8 cellular contexts compared by ENCODE assay signal in the genomic region with DNA sequence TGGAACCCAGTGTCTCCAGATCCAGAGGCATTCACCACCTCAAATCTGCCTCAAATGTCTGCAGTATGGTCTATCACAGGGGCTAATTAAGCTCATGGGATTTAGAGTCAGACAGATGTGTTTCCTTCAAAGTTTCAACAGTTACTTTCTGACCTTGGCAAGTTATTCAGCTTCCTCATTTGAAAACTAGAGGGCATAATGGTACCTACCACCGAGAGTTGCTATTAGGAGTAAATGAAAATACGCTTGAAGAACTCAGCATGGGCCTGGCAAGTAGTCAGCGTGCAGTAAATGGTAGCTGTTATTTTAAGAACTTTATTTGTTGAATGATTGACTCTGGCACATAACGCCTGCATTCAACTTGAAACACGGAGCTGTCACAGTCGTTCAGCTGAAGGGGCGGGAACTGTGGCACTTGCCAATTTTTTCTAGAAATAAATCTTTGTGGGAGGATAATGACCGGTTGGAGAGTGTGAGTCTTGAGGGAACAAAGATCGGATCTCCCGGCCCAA. TPM values are rescaled to one million over a fixed set of nuclear protein-coding genes. Genes with fewer than 3 reads are reported as not detected.
DNase-seq lines count a peak whose midpoint lies in the region; ATAC-seq and TF ChIP-seq lines count a peak whose summit lies in the region.

No MANE protein-coding gene starts in this region.

- peaks cover 38% of the 10 kb centered on the region for H3K79me2 ChIP-seq in osteoblast (ENCODE audit: insufficient read depth, low read length)

- H3K27me3 Mint-ChIP-seq in activated naive CD4-positive, alpha-beta T cell treated with anti-CD3 and anti-CD28 coated beads for 36 hours (ENCODE audit: low read depth) = no peaks in the 10 kb centered on the region
- H3K27me3 Mint-ChIP-seq in IgD-negative memory B cell = no peaks in the 10 kb centered on the region
- H3K27me3 Mint-ChIP-seq in T-cell = no peaks in the 10 kb centered on the region

- H3K36me3 Mint-ChIP-seq in activated naive CD4-positive, alpha-beta T cell treated with anti-CD3 and anti-CD28 coated beads for 36 hours (ENCODE audit: low read depth) = peaks cover 26% of the 10 kb centered on the region
- peaks cover 6% of the 10 kb centered on the region for H3K36me3 Mint-ChIP-seq in IgD-negative memory B cell
- H3K36me3 Mint-ChIP-seq in T-cell = peaks cover 12% of the 10 kb centered on the region

- H3K4me3 ChIP-seq in fibroblast of pulmonary artery (replicated peaks; ENCODE audit: low read depth, low read length) (peak overlapping the region; percentile 83), osteoblast (ENCODE audit: insufficient read depth, low read length) (peak overlapping the region; percentile 90)

- peak; percentile 59 for DNase-seq in activated naive CD4-positive, alpha-beta T cell treated with anti-CD3 and anti-CD28 coated beads for 36 hours
- DNase-seq in activated naive CD4-positive, alpha-beta T cell treated with Interleukin-2 at 50 U/mL for 16 hours = no peak
- peak in 12 of 34 experiments; percentile 26 to 54 (median 42) for DNase-seq in T-cell
- DNase-seq in fibroblast of pulmonary artery (ENCODE audit: low read depth) = peak; percentile 65
- no peak for DNase-seq in osteoblast (ENCODE audit: insufficient read length, low spot score, missing footprints)
- DNase-seq in mesenteric fat pad (ENCODE audit: low spot score) = no peak

- peak overlapping the region; percentile 93 for H3K4me2 ChIP-seq in osteoblast (ENCODE audit: insufficient read depth, low read length)

- POLR2A ChIA-PET in T-cell (lab: Charles Lee) = interaction anchor here in 1 of 2 donors (0.6 kb wide), 1 partner anchor 169 kb away, joined by 3 read pairs; no protein-coding TSS in a partner anchor

- ATAC-seq in T-cell (replicated peaks in 1 of 4) = peak; percentile 0 to 12 (median 3)
- no peak for ATAC-seq in HG03280 (IDR thresholded peaks at IDR 0.05; ENCODE audit: unreplicated experiment)

- H3K27ac Mint-ChIP-seq in activated naive CD4-positive, alpha-beta T cell treated with anti-CD3 and anti-CD28 coated beads for 36 hours = peak overlapping the region; percentile 98
- H3K27ac Mint-ChIP-seq in IgD-negative memory B cell (peak overlapping the region; percentile 96 to 99 (median 99)), T-cell (peak overlapping the region; percentile 94 to 98)

- H2AFZ ChIP-seq in osteoblast (ENCODE audit: low read length) = peak overlapping the region; percentile 91

- TF ChIP-seq CTCF in fibroblast of pulmonary artery (IDR thresholded peaks at IDR 0.05; ENCODE audit: low read length, missing control alignments) (no peak), osteoblast (IDR thresholded peaks at IDR 0.05; ENCODE audit: extremely low read depth, low read depth, low read length) (no peak)

- H3K4me1 Mint-ChIP-seq in activated naive CD4-positive, alpha-beta T cell treated with anti-CD3 and anti-CD28 coated beads for 36 hours (ENCODE audit: low read depth) = peaks cover 58% of the 10 kb centered on the region
- H3K4me1 Mint-ChIP-seq in IgD-negative memory B cell = peaks cover 40 to 50% (median 45%) of the 10 kb centered on the region in 3 donors
- H3K4me1 Mint-ChIP-seq in T-cell = peaks cover 70 to 79% (median 72%) of the 10 kb centered on the region in 3 donors

- H3K36me3 ChIP-seq in osteoblast (ENCODE audit: insufficient read depth, low read length) = peaks cover 10% of the 10 kb centered on the region

- H3K27ac ChIP-seq in osteoblast (ENCODE audit: low read depth, low read length) = peak overlapping the region; percentile 95

- H4K20me1 ChIP-seq in osteoblast (ENCODE audit: insufficient read depth, low read length) = peaks cover 29% of the 10 kb centered on the region

- CTCF ChIA-PET in activated naive CD4-positive, alpha-beta T cell treated with anti-CD3 and anti-CD28 coated beads for 36 hours (lab: Charles Lee) = interaction anchor here (0.6 to 1.8 kb wide), 6 partner anchors 9 to 299 kb away, joined by 3 to 4 read pairs (median 4); no protein-coding TSS in a partner anchor
- CTCF ChIA-PET in T-cell (lab: Charles Lee) = interaction anchor here (0.6 to 1.3 kb wide), 10 partner anchors 10 to 578 kb away, joined by 3 to 6 read pairs (median 4); no protein-coding TSS in a partner anchor

- H3K27me3 ChIP-seq in osteoblast (ENCODE audit: insufficient read depth, low read length) = no peaks in the 10 kb centered on the region

- H3K4me3 Mint-ChIP-seq in activated naive CD4-positive, alpha-beta T cell treated with anti-CD3 and anti-CD28 coated beads for 36 hours = peak overlapping the region; percentile 87
- H3K4me3 Mint-ChIP-seq in IgD-negative memory B cell (peak overlapping the region; percentile 93 to 98 (median 98)), T-cell (peak overlapping the region; percentile 88 to 96 (median 90))

- intact Hi-C loops in activated naive CD4-positive, alpha-beta T cell treated with anti-CD3 and anti-CD28 coated beads for 36 hours (cut with micrococcal nuclease) = no loop called here

- H3K9me3 Mint-ChIP-seq in activated naive CD4-positive, alpha-beta T cell treated with anti-CD3 and anti-CD28 coated beads for 36 hours = no peaks in the 10 kb centered on the region
- H3K9me3 Mint-ChIP-seq in IgD-negative memory B cell (no peaks in the 10 kb centered on the region), T-cell (no peaks in the 10 kb centered on the region)

- H3K9me3 ChIP-seq in osteoblast (ENCODE audit: low read depth, low read length) = no peaks in the 10 kb centered on the region

- H3K4me1 ChIP-seq in osteoblast (ENCODE audit: insufficient read depth, low read length) = peaks cover 41% of the 10 kb centered on the region

RNA-seq across cellular contexts. Expression of a gene that starts 1.2 kb away (rescaled TPM):
- total RNA-seq in activated naive CD4-positive, alpha-beta T cell treated with anti-CD3 and anti-CD28 coated beads for 36 hours = 100 to 1,000 TPM; 522 to 525 TPM
- polyA plus RNA-seq in IgD-negative memory B cell = 424 TPM
- total RNA-seq in T-cell (100 to 1,000 TPM; 293 to 345 (median 298) TPM), osteoblast (384 and 390 TPM in 2 replicates), mesenteric fat pad (381 TPM)

RNA-seq across cellular contexts. Expression of a gene that starts 57.8 kb away (rescaled TPM):
- total RNA-seq in activated naive CD4-positive, alpha-beta T cell treated with anti-CD3 and anti-CD28 coated beads for 36 hours = 10 to 100 TPM; 81.3 to 89.7 TPM
- 107 TPM for polyA plus RNA-seq in IgD-negative memory B cell
- total RNA-seq in T-cell (10 to 100 TPM; 44.4 to 72.6 (median 53.1) TPM), osteoblast (40.9 and 43.3 TPM in 2 replicates), mesenteric fat pad (94.0 TPM)

Comparison
In these comparisons a context has a peak if more than half of its experiments do, and no peak if none do; other contexts are left out.
1. DNase-seq: peak in activated naive CD4-positive, alpha-beta T cell treated with anti-CD3 and anti-CD28 coated beads for 36 hours (single experiment) and fibroblast of pulmonary artery (single experiment); none in activated naive CD4-positive, alpha-beta T cell treated with Interleukin-2 at 50 U/mL for 16 hours (single experiment), osteoblast (single experiment) and mesenteric fat pad (single experiment).
2. Peak in every context shown above with its lines, with median percentiles within 50 percentile points of each other: H3K27ac Mint-ChIP-seq and H3K4me3 Mint-ChIP-seq.